15 cellular contexts compared by ENCODE assay signal in the genomic region with DNA sequence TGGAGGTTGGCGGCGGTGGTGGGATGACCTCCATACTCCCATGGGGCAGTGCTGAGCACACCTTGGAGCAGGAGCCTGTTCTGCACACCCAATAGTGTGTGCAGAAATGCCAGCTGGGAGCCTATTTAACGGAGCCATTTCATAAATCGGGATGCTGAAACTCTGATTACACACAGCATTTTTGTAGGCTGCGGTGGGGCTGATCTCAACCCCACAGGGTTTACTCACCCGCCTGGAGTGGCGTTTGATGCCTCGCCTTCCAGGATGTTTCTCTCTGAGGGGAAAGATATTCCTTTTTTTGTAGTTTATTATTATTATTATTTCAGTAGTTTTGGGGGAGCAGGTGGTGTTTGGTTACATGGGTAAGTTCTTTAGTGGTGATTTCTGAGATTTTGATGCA.
DNase-seq lines count a peak whose midpoint lies in the region; ATAC-seq, FAIRE-seq and TF ChIP-seq lines count a peak whose summit lies in the region.
"Had no signal": no experiment of that assay in that cellular context is flagged by ENCODE, and none has a peak within 500 bp of the region (broad histone marks: within the 10 kb centered on the region; RNA-seq: fewer than 3 reads in every experiment).

No MANE protein-coding gene starts in this region.

- H3K9me3 Mint-ChIP-seq in astrocyte (ENCODE audit: unreplicated experiment), result peaks cover 3% of the 10 kb centered on the region

- no peaks in the 10 kb centered on the region for H3K27me3 Mint-ChIP-seq in astrocyte (ENCODE audit: low read depth, unreplicated experiment)

- H3K4me1 Mint-ChIP-seq in astrocyte (ENCODE audit: low read depth, unreplicated experiment), result peaks cover 9% of the 10 kb centered on the region

- H3K36me3 ChIP-seq in astrocyte (ENCODE audit: insufficient read depth, low read length), result no peaks in the 10 kb centered on the region
- H3K36me3 ChIP-seq: BLaER1 had no signal

- no peak overlapping the region for H3K9ac ChIP-seq in astrocyte (ENCODE audit: low read length)
- H3K9ac ChIP-seq: BLaER1, GM23248, KMS-11 had no signal

- FAIRE-seq in astrocyte (lab: Jason Lieb, UNC), result no peak
- FAIRE-seq: A549, H54 had no signal

- peak overlapping the region; percentile 22 for H3K4me2 ChIP-seq in astrocyte (ENCODE audit: low read length)
- H3K4me2 ChIP-seq: A549, BLaER1, KMS-11 had no signal

- CTCF ChIA-PET in RWPE1 (lab: Yijun Ruan, JAX), result no interaction called here

- no peak overlapping the region for H3K4me3 Mint-ChIP-seq in astrocyte (ENCODE audit: unreplicated experiment)

- H4K20me1 ChIP-seq in astrocyte (ENCODE audit: insufficient read depth, low read length), result no peaks in the 10 kb centered on the region
- H4K20me1 ChIP-seq: BLaER1 had no signal

- no peak overlapping the region for H3K4me3 ChIP-seq in astrocyte (ENCODE audit: insufficient read depth, low read depth, low read length)
- H3K4me3 ChIP-seq: A549, BLaER1, GM23248 had no signal

- DNase-seq in HS-5 (ENCODE audit: low read depth) (peak; percentile 71), NCI-H1694 (lab: John Stamatoyannopoulos, UW) (peak; percentile 55), astrocyte (ENCODE audit: low read depth) (no peak), dedifferentiated amniotic fluid mesenchymal stem cell (ENCODE audit: extremely low spot score) (no peak), RWPE1 (ENCODE audit: low spot score) (no peak)
- DNase-seq: Calu3, DND-41, GF-D8, GM23248 had no signal

- H3K36me3 Mint-ChIP-seq in astrocyte (ENCODE audit: low read depth, unreplicated experiment), result no peaks in the 10 kb centered on the region

- no peak for ATAC-seq in GM18517 (IDR thresholded peaks at IDR 0.05; ENCODE audit: unreplicated experiment)
- ATAC-seq: A549, HCT116 had no signal

- H3K27me3 ChIP-seq in astrocyte (ENCODE audit: insufficient read depth, low read length), result no peaks in the 10 kb centered on the region
- H3K27me3 ChIP-seq: BLaER1 had no signal

- TF ChIP-seq CTCF in astrocyte (IDR thresholded peaks at IDR 0.05; ENCODE audit: insufficient read depth, low read depth, low read length), result no peak
- no peak for TF ChIP-seq CTCF in RWPE1 (conservative IDR thresholded peaks at IDR 0.05; ENCODE audit: low read depth)

- POLR2A ChIA-PET in RWPE1 (lab: Yijun Ruan, JAX; ENCODE audit: low non-redundant PET), result no interaction called here

- H3K27ac Mint-ChIP-seq in astrocyte (ENCODE audit: unreplicated experiment), result no peak overlapping the region

- no peak overlapping the region for H2AFZ ChIP-seq in astrocyte (ENCODE audit: low read depth, low read length)
- H2AFZ ChIP-seq: GM23248 had no signal

- H3K9me3 ChIP-seq in astrocyte (ENCODE audit: insufficient read depth, low read depth, low read length), result no peaks in the 10 kb centered on the region
- H3K9me3 ChIP-seq: A549 had no signal

- H3K4me1 ChIP-seq in astrocyte (ENCODE audit: insufficient read depth, low read length), result peaks cover 10% of the 10 kb centered on the region
- H3K4me1 ChIP-seq: A549, BLaER1 had no signal

- H3K27ac ChIP-seq in astrocyte (ENCODE audit: low read depth, low read length) (peak overlapping the region; percentile 11), RWPE1 (no peak overlapping the region)
- H3K27ac ChIP-seq: A549, BLaER1, GM23248, KMS-11 had no signal

- H3K79me2 ChIP-seq in astrocyte (ENCODE audit: insufficient read depth, low read length), result no peaks in the 10 kb centered on the region

Comparison
In these comparisons a context has a peak if more than half of its experiments do, and no peak if none do; other contexts are left out.
1. DNase-seq: peak in HS-5 (single experiment) and NCI-H1694 (single experiment); none in astrocyte (single experiment), dedifferentiated amniotic fluid mesenchymal stem cell (single experiment) and RWPE1 (single experiment).